In genomic region chr17:22090263-22090935, GRCh38 we compare ENCODE assay signal across 1 cellular context.
TF ChIP-seq lines count a peak whose summit lies in the region.

No MANE protein-coding gene starts in this region.

TF ChIP-seq in K562, 482 proteins besides CTCF, POLR2A, EP300 and RAD21 (continued from another document and continues in another):
- TF ChIP-seq REST (CRISPR knock-in tag; IDR thresholded peaks at IDR 0.05; ENCODE audit: low read depth) (no peak), TRIM28 (IDR thresholded peaks at IDR 0.05) (no peak), ZNF398 (CRISPR knock-in tag; IDR thresholded peaks at IDR 0.05) (no peak), ZBTB26 (CRISPR knock-in tag; IDR thresholded peaks at IDR 0.05) (no peak), GABPB2 (CRISPR knock-in tag; conservative IDR thresholded peaks at IDR 0.05) (no peak), MYBL2 (IDR thresholded peaks at IDR 0.05; ENCODE audit: low read depth) (no peak), MYBL2 (CRISPR knock-in tag; IDR thresholded peaks at IDR 0.05; ENCODE audit: borderline replicate concordance) (no peak), SMAD2 (IDR thresholded peaks at IDR 0.05; ENCODE audit: low read depth, low read length) (no peak), ZNF561 (CRISPR knock-in tag; conservative IDR thresholded peaks at IDR 0.05) (no peak), MEF2A (IDR thresholded peaks at IDR 0.05; ENCODE audit: control insufficient read depth, low read depth, low read length) (no peak), ZNF232 (CRISPR knock-in tag; IDR thresholded peaks at IDR 0.05) (no peak), NKRF (IDR thresholded peaks at IDR 0.05; ENCODE audit: borderline replicate concordance) (peak; percentile 36; the same call in 1 of the 2 replicates), GTF2F1 (IDR thresholded peaks at IDR 0.05; ENCODE audit: low read depth, low read length) (peak; percentile 90), USF1 (CRISPR knock-in tag; IDR thresholded peaks at IDR 0.05) (no peak), ZBED1 (IDR thresholded peaks at IDR 0.05) (peak; percentile 61; the same call in 1 of the 2 replicates), ELF1 (tag; IDR thresholded peaks at IDR 0.05) (no peak), RBM17 (IDR thresholded peaks at IDR 0.05; ENCODE audit: borderline replicate concordance, low read depth, low read length) (no peak), ZBTB8A (IDR thresholded peaks at IDR 0.05; ENCODE audit: partially characterized antibody) (no peak), ZBTB1 (CRISPR knock-in tag; IDR thresholded peaks at IDR 0.05; ENCODE audit: borderline replicate concordance, low read depth) (no peak), MYC (IDR thresholded peaks at IDR 0.05; ENCODE audit: low read depth, low read length) (peak; percentile 56; the same call in 1 of the 2 replicates), MYC (CRISPR knock-in tag; IDR thresholded peaks at IDR 0.05; ENCODE audit: borderline replicate concordance, low read depth) (no peak), CHD7 (IDR thresholded peaks at IDR 0.05; ENCODE audit: low read depth, low read length) (no peak), KLF13 (tag; IDR thresholded peaks at IDR 0.05; ENCODE audit: borderline replicate concordance, low read depth) (no peak), HES1 (IDR thresholded peaks at IDR 0.05; ENCODE audit: low read depth) (no peak), ZNF830 (CRISPR knock-in tag; IDR thresholded peaks at IDR 0.05) (no peak), ZNF263 (CRISPR knock-in tag; IDR thresholded peaks at IDR 0.05; ENCODE audit: borderline replicate concordance) (no peak), TSHZ1 (CRISPR knock-in tag; IDR thresholded peaks at IDR 0.05) (no peak), HLTF (IDR thresholded peaks at IDR 0.05) (no peak), EP400 (IDR thresholded peaks at IDR 0.05) (peak; percentile 52), CEBPG (CRISPR knock-in tag; IDR thresholded peaks at IDR 0.05) (no peak), CEBPG (tag; conservative IDR thresholded peaks at IDR 0.05 in 1 of 2, IDR thresholded peaks at IDR 0.05 in 1 of 2) (no peak), GATA2 (CRISPR knock-in tag; IDR thresholded peaks at IDR 0.05) (no peak), TAF7 (tag; IDR thresholded peaks at IDR 0.05) (peak; percentile 30; the same call in 1 of the 2 replicates), ZEB2 (IDR thresholded peaks at IDR 0.05) (no peak)
